Comparison of ENCODE assay signal across 8 cellular contexts in genomic region chr7:148912758-148913541, GRCh38. TPM values are rescaled to one million over a fixed set of nuclear protein-coding genes. Genes with fewer than 3 reads are reported as not detected.
DNase-seq lines count a peak whose midpoint lies in the region; ATAC-seq and TF ChIP-seq lines count a peak whose summit lies in the region.

No MANE protein-coding gene starts in this region.

- intact Hi-C loops in CD8-positive, alpha-beta T cell (cut with DNase I, micrococcal nuclease) = no loop called here

- H3K27me3 Mint-ChIP-seq in CD8-positive, alpha-beta T cell (ENCODE audit: low read depth) = no peaks in the 10 kb centered on the region
- H3K27me3 Mint-ChIP-seq in activated naive CD4-positive, alpha-beta T cell treated with anti-CD3 and anti-CD28 coated beads, Interleukin-2, amount 50 U/mL, for 24 hours = no peaks in the 10 kb centered on the region

- POLR2A ChIA-PET in CD8-positive, alpha-beta T cell (lab: Charles Lee) = interaction anchor here (0.5 to 1.6 kb wide), 6 partner anchors 9 to 217 kb away, joined by 3 to 5 read pairs (median 4); no protein-coding TSS in a partner anchor

- peaks cover 47% of the 10 kb centered on the region for H3K4me1 Mint-ChIP-seq in CD8-positive, alpha-beta T cell (ENCODE audit: low read depth)
- peaks cover 79% of the 10 kb centered on the region for H3K4me1 Mint-ChIP-seq in activated naive CD4-positive, alpha-beta T cell treated with anti-CD3 and anti-CD28 coated beads, Interleukin-2, amount 50 U/mL, for 24 hours

- no peak overlapping the region for H3K4me3 ChIP-seq in CD8-positive, alpha-beta T cell (ENCODE audit: low read depth, low read length)

- H3K27ac Mint-ChIP-seq in CD8-positive, alpha-beta T cell = peak overlapping the region; percentile 69
- H3K27ac Mint-ChIP-seq in activated naive CD4-positive, alpha-beta T cell treated with anti-CD3 and anti-CD28 coated beads, Interleukin-2, amount 50 U/mL, for 24 hours = peak overlapping the region; percentile 100

- DNase-seq in CD8-positive, alpha-beta T cell = peak in 2 of 7 experiments; percentile 25 to 28
- DNase-seq in SHP77 (lab: John Stamatoyannopoulos, UW) = no peak
- no peak for DNase-seq in cortex of kidney (lab: John Stamatoyannopoulos, UW)
- DNase-seq in NCI-H524 (lab: John Stamatoyannopoulos, UW) = no peak
- no peak for DNase-seq in NCI-H187 treated with DMSO at 0.1 percent for 48 hours (lab: John Stamatoyannopoulos, UW)

- H3K4me3 Mint-ChIP-seq in CD8-positive, alpha-beta T cell = peak overlapping the region; percentile 67
- H3K4me3 Mint-ChIP-seq in activated naive CD4-positive, alpha-beta T cell treated with anti-CD3 and anti-CD28 coated beads, Interleukin-2, amount 50 U/mL, for 24 hours = peak overlapping the region; percentile 86

- ATAC-seq in CD8-positive, alpha-beta T cell = peak; percentile 57
- ATAC-seq in GM21381 (IDR thresholded peaks at IDR 0.05; ENCODE audit: unreplicated experiment) (peak; percentile 46), HG03469 (IDR thresholded peaks at IDR 0.05; ENCODE audit: unreplicated experiment) (peak; percentile 49)

- no peaks in the 10 kb centered on the region for H3K9me3 ChIP-seq in CD8-positive, alpha-beta T cell (ENCODE audit: low read length)

- CTCF ChIA-PET in CD8-positive, alpha-beta T cell (lab: Charles Lee) = interaction anchor here (0.8 to 1.4 kb wide), 3 partner anchors 28 to 337 kb away, joined by 3 to 4 read pairs (median 3); no protein-coding TSS in a partner anchor

- no peaks in the 10 kb centered on the region for H3K27me3 ChIP-seq in CD8-positive, alpha-beta T cell (ENCODE audit: insufficient read depth, low read length)

- no peaks in the 10 kb centered on the region for H3K9me3 Mint-ChIP-seq in CD8-positive, alpha-beta T cell
- no peaks in the 10 kb centered on the region for H3K9me3 Mint-ChIP-seq in activated naive CD4-positive, alpha-beta T cell treated with anti-CD3 and anti-CD28 coated beads, Interleukin-2, amount 50 U/mL, for 24 hours

- TF ChIP-seq CTCF in CD8-positive, alpha-beta T cell (IDR thresholded peaks at IDR 0.05) = no peak

- H3K36me3 ChIP-seq in CD8-positive, alpha-beta T cell (ENCODE audit: insufficient read depth, low read length) = no peaks in the 10 kb centered on the region

- peaks cover 40% of the 10 kb centered on the region for H3K4me1 ChIP-seq in CD8-positive, alpha-beta T cell (ENCODE audit: insufficient read depth, low read length)

- H3K36me3 Mint-ChIP-seq in CD8-positive, alpha-beta T cell = no peaks in the 10 kb centered on the region
- H3K36me3 Mint-ChIP-seq in activated naive CD4-positive, alpha-beta T cell treated with anti-CD3 and anti-CD28 coated beads, Interleukin-2, amount 50 U/mL, for 24 hours = no peaks in the 10 kb centered on the region

- H3K27ac ChIP-seq in CD8-positive, alpha-beta T cell (ENCODE audit: low read depth, low read length) = no peak overlapping the region

RNA-seq across cellular contexts. Expression of gene EZH2, which starts 28.9 kb away (rescaled TPM):
- 10 to 100 TPM; 25.4 to 32.7 TPM for total RNA-seq in CD8-positive, alpha-beta T cell
